ENCODE assay signal across 28 cellular contexts in genomic region chr15:35118987-35119386, GRCh38. TPM values are rescaled to one million over a fixed set of nuclear protein-coding genes. Genes with fewer than 3 reads are reported as not detected.
"Had no signal": no experiment of that assay in that cellular context is flagged by ENCODE, and none has a peak within 500 bp of the region (broad histone marks: within the 10 kb centered on the region; RNA-seq: fewer than 3 reads in every experiment).

No MANE protein-coding gene starts in this region.

- H3K27ac ChIP-seq: Peyer's patch, RWPE1, SJCRH30, WERI-Rb-1 had no signal

- H3K4me1 ChIP-seq: Peyer's patch, SJCRH30 had no signal

- H3K9me3 ChIP-seq: Peyer's patch, SJCRH30, SK-N-SH had no signal

- H3K27me3 ChIP-seq: Peyer's patch had no signal

- H3K4me3 ChIP-seq: Peyer's patch, SJCRH30 had no signal

- H3K36me3 ChIP-seq: Peyer's patch, SJCRH30, WERI-Rb-1 had no signal

- DNase-seq: activated CD4-positive, alpha-beta memory T cell treated with anti-CD3 and anti-CD28 coated beads, Interleukin-2, amount 10 ng/mL, durations not matched to agents 7 days and 5 days; activated CD4-positive, alpha-beta T cell treated with anti-CD3 and anti-CD28 coated beads for 36 hours; activated CD4-positive, alpha-beta T cell treated with anti-CD3 and anti-CD28 coated beads, Interleukin-2, amount 50 U/mL, for 1 hour; activated gamma-delta T cell treated with Interleukin-2 at 50 U/mL for 16 hours; activated naive CD4-positive, alpha-beta T cell treated with anti-CD3 and anti-CD28 coated beads, Interleukin-2, amount 10 ng/mL, durations not matched to agents 7 days and 5 days; activated naive CD8-positive, alpha-beta T cell treated with anti-CD3 and anti-CD28 coated beads for 36 hours; activated T-cell treated with anti-CD3 and anti-CD28 coated beads for 4 hours; activated T-cell treated with anti-CD3 and anti-CD28 coated beads, Interleukin-2, amount 50 U/mL, for 72 hours; cerebellar nuclear complex; NCI-H1105 treated with DMSO at 0.1 percent for 48 hours; NCI-H1436 treated with DMSO at 0.1 percent for 48 hours; NCI-H187; NCI-H2171; NCI-H226; NK-92 treated with Interleukin-12 subunit alpha and Interleukin-12 subunit beta, amount 100 ng/mL, for 24 hours; Peyer's patch; Right ventricle myocardium superior; SJCRH30; SK-N-SH; T-helper 1 cell; WERI-Rb-1 had no signal

- ATAC-seq: activated CD4-positive, alpha-beta T cell treated with anti-CD3 and anti-CD28 coated beads for 36 hours; activated T-cell treated with anti-CD3 and anti-CD28 coated beads, Interleukin-2, amount 50 U/mL, for 72 hours had no signal

- H3K9me2 ChIP-seq: SK-N-SH had no signal

- H3K9ac ChIP-seq: SK-N-SH had no signal

- H3K4me2 ChIP-seq: SK-N-SH had no signal

RNA-seq across cellular contexts. Expression of gene NANOGP8, which starts 33.9 kb away (rescaled TPM):
- total RNA-seq: activated CD4-positive, alpha-beta memory T cell treated with anti-CD3 and anti-CD28 coated beads, Interleukin-2, amount 10 ng/mL, durations not matched to agents 7 days and 5 days; activated CD4-positive, alpha-beta T cell treated with anti-CD3 and anti-CD28 coated beads for 36 hours; activated CD8-positive, alpha-beta memory T cell treated with anti-CD3 and anti-CD28 coated beads for 36 hours; activated naive CD8-positive, alpha-beta T cell treated with anti-CD3 and anti-CD28 coated beads for 36 hours; activated T-cell treated with anti-CD3 and anti-CD28 coated beads, Interleukin-2, amount 50 U/mL, for 72 hours; activated T-helper 2 cell treated with anti-CD3 and anti-CD28 coated beads, Interferon-gamma antibody, Interleukin-2, Interleukin-4, amounts not matched to agents 10 μg/mL and 5 μg/mL and 100 μg/mL, durations not matched to agents 14 hours and 24 hours and 36 hours; cardiac septum; NCI-H460; Right ventricle myocardium superior; SJCRH30; T-helper 2 cell treated with Interferon-gamma antibody and Interleukin-4, amounts not matched to agents 100 ng/mL and 5 ng/mL, for 36 hours had no signal
- polyA plus RNA-seq: adipose tissue, SK-N-SH had no signal
